In the genomic region with DNA sequence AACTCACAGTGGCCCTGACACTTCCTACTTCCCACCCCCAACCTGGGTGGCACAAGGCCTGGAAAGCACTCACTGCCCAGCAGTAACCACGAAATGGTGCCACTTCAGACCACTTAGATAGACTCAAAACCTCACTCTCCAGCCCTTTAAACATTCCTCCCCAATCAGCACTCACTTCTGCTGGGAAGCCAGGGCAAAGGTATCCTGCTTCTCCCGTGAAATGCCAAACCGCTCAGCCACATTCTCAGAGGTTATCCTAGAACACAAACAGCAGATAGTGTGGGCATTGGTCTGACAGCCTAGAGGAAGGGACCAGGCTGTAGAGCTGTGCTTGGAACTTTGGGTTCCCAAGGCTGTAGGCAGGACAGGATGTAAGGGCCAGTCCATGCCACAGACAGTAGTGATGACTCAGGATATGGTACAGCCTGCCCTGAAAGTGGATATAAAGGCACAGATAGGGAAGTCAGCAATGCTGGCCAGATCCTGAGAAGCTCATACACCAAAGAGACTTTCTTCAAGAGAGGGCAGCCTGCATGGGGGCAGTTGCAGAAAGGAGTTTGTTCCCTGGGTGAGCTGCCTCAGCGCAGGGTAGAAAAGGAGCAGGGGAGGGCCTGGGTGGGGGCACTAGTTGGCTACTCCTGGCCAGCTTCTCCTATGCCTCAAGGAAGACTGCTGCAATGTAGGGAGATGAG, we compare ENCODE assay signal across 17 cellular contexts. TPM values are rescaled to one million over a fixed set of nuclear protein-coding genes. Genes with fewer than 3 reads are reported as not detected.
DNase-seq lines count a peak whose midpoint lies in the region; ATAC-seq and TF ChIP-seq lines count a peak whose summit lies in the region.
"Had no signal": no experiment of that assay in that cellular context is flagged by ENCODE, and none has a peak within 500 bp of the region (broad histone marks: within the 10 kb centered on the region; RNA-seq: fewer than 3 reads in every experiment).

No MANE protein-coding gene starts in this region.

- POLR2A ChIA-PET in CD4-positive, alpha-beta T cell (lab: Charles Lee), result no interaction called here

- H3K9me3 Mint-ChIP-seq in CD4-positive, alpha-beta T cell, result no peaks in the 10 kb centered on the region
- H3K9me3 Mint-ChIP-seq: T-cell had no signal

- H3K27me3 Mint-ChIP-seq in CD4-positive, alpha-beta T cell, result no peaks in the 10 kb centered on the region
- H3K27me3 Mint-ChIP-seq: T-cell had no signal

- ATAC-seq in CD4-positive, alpha-beta T cell (ENCODE audit: poor library complexity), result no peak
- ATAC-seq in Right ventricle myocardium inferior (peak; percentile 53), mucosa of descending colon (no peak)
- ATAC-seq: stimulated activated naive CD8-positive, alpha-beta T cell treated with anti-CD3 and anti-CD28 coated beads, Interleukin-15, Interleukin-2, amounts not matched to agents 100 U/mL and 50 U/mL, for 24 hours; T-cell had no signal

- peaks cover 3% of the 10 kb centered on the region for H3K36me3 ChIP-seq in mucosa of descending colon (ENCODE audit: low read depth)

- CTCF ChIA-PET in CD4-positive, alpha-beta T cell (lab: Charles Lee), result no interaction called here

- H3K9me3 ChIP-seq in CD4-positive, alpha-beta T cell (ENCODE audit: control insufficient read depth, low read length), result no peaks in the 10 kb centered on the region
- no peaks in the 10 kb centered on the region for H3K9me3 ChIP-seq in mucosa of descending colon
- H3K9me3 ChIP-seq: BLaER1 treated with 17β-estradiol and CSF1 and Interleukin-3, amounts not matched to agents 10 nM and 100 nM had no signal

- H3K4me1 ChIP-seq in mucosa of descending colon (ENCODE audit: low read depth), result peaks cover 8% of the 10 kb centered on the region

- H3K4me1 Mint-ChIP-seq in CD4-positive, alpha-beta T cell (ENCODE audit: low read depth), result peaks cover 22% of the 10 kb centered on the region

- H3K27me3 ChIP-seq in CD4-positive, alpha-beta T cell (ENCODE audit: control insufficient read depth, insufficient read depth, low read length), result no peaks in the 10 kb centered on the region
- H3K27me3 ChIP-seq: BLaER1 treated with 17β-estradiol and CSF1 and Interleukin-3, amounts not matched to agents 10 nM and 100 nM had no signal

- intact Hi-C loops in CD4-positive, alpha-beta T cell (cut with DNase I, micrococcal nuclease), result no loop called here
- intact Hi-C loops in Right ventricle myocardium inferior (cut with DNase I) (loop anchor here (5.0 kb wide), 1 partner anchor 110 kb away; no protein-coding TSS in a partner anchor), mucosa of descending colon (cut with DNase I, micrococcal nuclease) (no loop called here)

- H3K36me3 Mint-ChIP-seq in CD4-positive, alpha-beta T cell (ENCODE audit: low read depth), result peaks cover 99% of the 10 kb centered on the region

- H3K4me3 ChIP-seq in mucosa of descending colon, result no peak overlapping the region
- H3K4me3 ChIP-seq: BLaER1 treated with 17β-estradiol and CSF1 and Interleukin-3, amounts not matched to agents 10 nM and 100 nM had no signal

- no peak for TF ChIP-seq CTCF in CD4-positive, alpha-beta T cell (IDR thresholded peaks at IDR 0.05)
- no peak for TF ChIP-seq CTCF in mucosa of descending colon (IDR thresholded peaks at IDR 0.05)

- no peak for DNase-seq in CD4-positive, alpha-beta T cell
- DNase-seq in EH (ENCODE audit: low read depth) (peak; percentile 22), Right ventricle myocardium inferior (ENCODE audit: missing footprints) (peak; percentile 26), mucosa of descending colon (peak in 2 of 3 donors; percentile 1 to 8), NCI-H446 treated with DMSO at 0.1 percent for 48 hours (lab: John Stamatoyannopoulos, UW) (no peak), hippocampal formation (lab: John Stamatoyannopoulos, UW) (no peak), NCI-H2196 (lab: John Stamatoyannopoulos, UW; ENCODE audit: unreplicated experiment) (no peak)
- DNase-seq: activated naive CD4-positive, alpha-beta T cell treated with anti-CD3 and anti-CD28 coated beads, Interleukin-2, amount 50 U/mL, for 16 hours; DND-41; foreskin fibroblast; mesendoderm; NCI-H1930; NCI-H526 treated with DMSO at 0.1 percent for 48 hours; nucleus accumbens; stimulated activated naive CD8-positive, alpha-beta T cell treated with anti-CD3 and anti-CD28 coated beads, Interleukin-15, Interleukin-2, amounts not matched to agents 100 U/mL and 50 U/mL, for 24 hours had no signal

- H3K27ac Mint-ChIP-seq in CD4-positive, alpha-beta T cell, result peak overlapping the region; percentile 62

- H3K27ac ChIP-seq in CD4-positive, alpha-beta T cell (ENCODE audit: low read depth, low read length), result no peak overlapping the region

- H3K4me3 Mint-ChIP-seq in CD4-positive, alpha-beta T cell, result no peak overlapping the region
- H3K4me3 Mint-ChIP-seq: T-cell had no signal

RNA-seq across cellular contexts. Expression of gene ACAA1, which starts 9.2 kb away (rescaled TPM):
- total RNA-seq in CD4-positive, alpha-beta T cell, result 10 to 100 TPM; 56.4 to 58.9 TPM
- total RNA-seq in Right ventricle myocardium inferior (116 TPM), mucosa of descending colon (100 to 1,000 TPM; 102 to 201 (median 138) TPM)

RNA-seq across cellular contexts. Expression of gene MYD88, which starts 10.7 kb away (rescaled TPM):
- 10 to 100 TPM; 26.9 to 27.2 TPM for total RNA-seq in CD4-positive, alpha-beta T cell
- 8.8 TPM for total RNA-seq in Right ventricle myocardium inferior
- 10 to 100 TPM; 39.5 to 81.7 (median 72.4) TPM for total RNA-seq in mucosa of descending colon

RNA-seq across cellular contexts. Expression of gene OXSR1, which starts 37.6 kb away (rescaled TPM):
- total RNA-seq in CD4-positive, alpha-beta T cell, result 10 to 100 TPM; 28.3 to 30.3 TPM
- total RNA-seq in Right ventricle myocardium inferior (24.6 TPM), mucosa of descending colon (10 to 100 TPM; 40.2 to 44.0 (median 41.9) TPM)

Comparison
In these comparisons a context has a peak if more than half of its experiments do, and no peak if none do; other contexts are left out.
1. DNase-seq: peak in EH (single experiment), Right ventricle myocardium inferior (single experiment) and mucosa of descending colon (2 of 3); none in CD4-positive, alpha-beta T cell (0 of 10), NCI-H446 treated with DMSO at 0.1 percent for 48 hours (single experiment), hippocampal formation (0 of 2) and NCI-H2196 (single experiment).